Comparison of ENCODE assay signal across 8 cellular contexts in genomic region chr1:18907021-18907913, GRCh38. TPM values are rescaled to one million over a fixed set of nuclear protein-coding genes. Genes with fewer than 3 reads are reported as not detected.
DNase-seq lines count a peak whose midpoint lies in the region; ATAC-seq lines count a peak whose summit lies in the region.

No MANE protein-coding gene starts in this region.

- intact Hi-C loops in left colon (cut with DNase I, micrococcal nuclease): loop anchor here in 1 of 2 donors (5.0 kb wide), 1 partner anchor 190 kb away; no protein-coding TSS in a partner anchor

- ATAC-seq in left colon: no peak
- no peak for ATAC-seq in GM18867 (IDR thresholded peaks at IDR 0.05; ENCODE audit: unreplicated experiment)

- peak; percentile 45 to 75 (median 49) for DNase-seq in NCI-H1417 (lab: John Stamatoyannopoulos, UW)
- DNase-seq in NCI-H1417 treated with DMSO at 0.1 percent for 48 hours (lab: John Stamatoyannopoulos, UW): no peak
- DNase-seq in NCI-H2107 (lab: John Stamatoyannopoulos, UW): peak; percentile 43
- peak; percentile 48 for DNase-seq in activated CD4-positive, CD25-positive, alpha-beta regulatory T cell treated with anti-CD3 and anti-CD28 coated beads, Interleukin-2, amount 50 U/mL, for 72 hours
- DNase-seq in cerebellar nuclear complex (lab: John Stamatoyannopoulos, UW): peak; percentile 26 to 59
- DNase-seq in left colon: peak; percentile 48 to 51
- peak; percentile 28 to 47 for DNase-seq in stimulated activated CD4-positive, alpha-beta T cell treated with anti-CD3 and anti-CD28 coated beads, Interleukin-4, amount 100 ng/mL, for 4 hours

RNA-seq across cellular contexts. Expression of gene ALDH4A1, which starts 4.9 kb away (rescaled TPM):
- total RNA-seq in left colon: 1 to 10 TPM; 4.9 to 5.5 TPM

RNA-seq across cellular contexts. Expression of gene TAS1R2, which starts 47.8 kb away (rescaled TPM):
- not detected for total RNA-seq in left colon

RNA-seq across cellular contexts. Expression of gene IFFO2, which starts 49.2 kb away (rescaled TPM):
- 10 to 100 TPM in 1 of 2 donors, 1 to 10 TPM in 1; 5.4 to 14.7 TPM for total RNA-seq in left colon
